Comparison of ENCODE assay signal across 9 cellular contexts in genomic region chr5:179607449-179607931, GRCh38. TPM values are rescaled to one million over a fixed set of nuclear protein-coding genes. Genes with fewer than 3 reads are reported as not detected.
DNase-seq lines count a peak whose midpoint lies in the region; ATAC-seq lines count a peak whose summit lies in the region.
"Had no signal": no experiment of that assay in that cellular context is flagged by ENCODE, and none has a peak within 500 bp of the region (broad histone marks: within the 10 kb centered on the region; RNA-seq: fewer than 3 reads in every experiment).

No MANE protein-coding gene starts in this region.

- peak overlapping the region; percentile 78 for H3K27ac Mint-ChIP-seq in activated CD8-positive, alpha-beta memory T cell treated with anti-CD3 and anti-CD28 coated beads, Interleukin-2, amount 10 ng/mL, durations not matched to agents 7 days and 5 days
- H3K27ac Mint-ChIP-seq in activated naive CD8-positive, alpha-beta T cell treated with anti-CD3 and anti-CD28 coated beads for 36 hours: peak overlapping the region; percentile 67
- peak overlapping the region; percentile 24 to 83 (median 66) for H3K27ac Mint-ChIP-seq in immature natural killer cell

- no peak for ATAC-seq in activated CD8-positive, alpha-beta memory T cell treated with anti-CD3 and anti-CD28 coated beads, Interleukin-2, amount 10 ng/mL, durations not matched to agents 7 days and 5 days
- no peak for ATAC-seq in HG03108 (IDR thresholded peaks at IDR 0.05; ENCODE audit: unreplicated experiment)
- no peak for ATAC-seq in GM18517 (IDR thresholded peaks at IDR 0.05; ENCODE audit: unreplicated experiment)

- no peak overlapping the region for H3K4me3 Mint-ChIP-seq in activated CD8-positive, alpha-beta memory T cell treated with anti-CD3 and anti-CD28 coated beads, Interleukin-2, amount 10 ng/mL, durations not matched to agents 7 days and 5 days
- no peak overlapping the region for H3K4me3 Mint-ChIP-seq in activated naive CD8-positive, alpha-beta T cell treated with anti-CD3 and anti-CD28 coated beads for 36 hours
- no peak overlapping the region for H3K4me3 Mint-ChIP-seq in immature natural killer cell

- H3K27me3 Mint-ChIP-seq in activated CD8-positive, alpha-beta memory T cell treated with anti-CD3 and anti-CD28 coated beads, Interleukin-2, amount 10 ng/mL, durations not matched to agents 7 days and 5 days: no peaks in the 10 kb centered on the region
- no peaks in the 10 kb centered on the region for H3K27me3 Mint-ChIP-seq in activated naive CD8-positive, alpha-beta T cell treated with anti-CD3 and anti-CD28 coated beads for 36 hours
- peaks cover 10 to 16% (median 10%) of the 10 kb centered on the region in 3 donors for H3K27me3 Mint-ChIP-seq in immature natural killer cell (ENCODE audit: low read depth in 3 of 3)

- no peak for DNase-seq in activated CD8-positive, alpha-beta memory T cell treated with anti-CD3 and anti-CD28 coated beads, Interleukin-2, amount 10 ng/mL, durations not matched to agents 7 days and 5 days
- no peak for DNase-seq in activated CD8-positive, alpha-beta memory T cell treated with anti-CD3 and anti-CD28 coated beads for 24 hours
- no peak for DNase-seq in activated naive CD8-positive, alpha-beta T cell treated with anti-CD3 and anti-CD28 coated beads for 36 hours
- no peak for DNase-seq in immature natural killer cell
- DNase-seq in superior temporal gyrus (ENCODE audit: extremely low spot score): peak; percentile 65
- DNase-seq in medulla oblongata (ENCODE audit: extremely low spot score): no peak
- DNase-seq: NCI-H1417 treated with DMSO at 0.1 percent for 48 hours had no signal

- H3K9me3 Mint-ChIP-seq in activated CD8-positive, alpha-beta memory T cell treated with anti-CD3 and anti-CD28 coated beads, Interleukin-2, amount 10 ng/mL, durations not matched to agents 7 days and 5 days (ENCODE audit: low read depth): no peaks in the 10 kb centered on the region
- H3K9me3 Mint-ChIP-seq in activated naive CD8-positive, alpha-beta T cell treated with anti-CD3 and anti-CD28 coated beads for 36 hours: no peaks in the 10 kb centered on the region
- H3K9me3 Mint-ChIP-seq in immature natural killer cell: no peaks in the 10 kb centered on the region

- H3K36me3 Mint-ChIP-seq in activated CD8-positive, alpha-beta memory T cell treated with anti-CD3 and anti-CD28 coated beads, Interleukin-2, amount 10 ng/mL, durations not matched to agents 7 days and 5 days: peaks cover 33% of the 10 kb centered on the region
- H3K36me3 Mint-ChIP-seq in activated naive CD8-positive, alpha-beta T cell treated with anti-CD3 and anti-CD28 coated beads for 36 hours: peaks cover 14% of the 10 kb centered on the region
- H3K36me3 Mint-ChIP-seq in immature natural killer cell: peaks cover 5 to 39% (median 18%) of the 10 kb centered on the region in 3 donors

- CTCF ChIA-PET in activated CD8-positive, alpha-beta memory T cell treated with anti-CD3 and anti-CD28 coated beads, Interleukin-2, amount 10 ng/mL, durations not matched to agents 7 days and 5 days (lab: Charles Lee): interaction anchor here (0.7 to 1.6 kb wide), 3 partner anchors 9 to 21 kb away, joined by 3 to 8 read pairs (median 3); partner anchors contain the start of gene HNRNPH1

- peaks cover 40% of the 10 kb centered on the region for H3K4me1 Mint-ChIP-seq in activated CD8-positive, alpha-beta memory T cell treated with anti-CD3 and anti-CD28 coated beads, Interleukin-2, amount 10 ng/mL, durations not matched to agents 7 days and 5 days
- H3K4me1 Mint-ChIP-seq in activated naive CD8-positive, alpha-beta T cell treated with anti-CD3 and anti-CD28 coated beads for 36 hours: peaks cover 22% of the 10 kb centered on the region
- peaks cover 12 to 16% of the 10 kb centered on the region in 2 donors for H3K4me1 Mint-ChIP-seq in immature natural killer cell

RNA-seq across cellular contexts. Expression of gene HNRNPH1, which starts 16.0 kb away (rescaled TPM):
- 1,000 to 10,000 TPM in 1 of 2 experiments, 100 to 1,000 TPM in 1; 811 to 1,007 TPM for total RNA-seq in activated CD8-positive, alpha-beta memory T cell treated with anti-CD3 and anti-CD28 coated beads, Interleukin-2, amount 10 ng/mL, durations not matched to agents 7 days and 5 days
- total RNA-seq in activated naive CD8-positive, alpha-beta T cell treated with anti-CD3 and anti-CD28 coated beads for 36 hours: 100 to 1,000 TPM; 840 to 912 TPM
- 100 to 1,000 TPM in 1 of 3 donors, 10 to 100 TPM in 2; 45.7 to 110 (median 73.3) TPM for polyA plus RNA-seq in immature natural killer cell

RNA-seq across cellular contexts. Expression of gene RUFY1, which starts 57.1 kb away (rescaled TPM):
- 10 to 100 TPM; 37.4 to 37.9 TPM for total RNA-seq in activated CD8-positive, alpha-beta memory T cell treated with anti-CD3 and anti-CD28 coated beads, Interleukin-2, amount 10 ng/mL, durations not matched to agents 7 days and 5 days
- total RNA-seq in activated naive CD8-positive, alpha-beta T cell treated with anti-CD3 and anti-CD28 coated beads for 36 hours: 10 to 100 TPM; 31.1 to 31.8 TPM
- polyA plus RNA-seq in immature natural killer cell: 10 to 100 TPM; 20.0 to 37.4 (median 25.9) TPM
